Comparison of ENCODE assay signal across 1 cellular context in the genomic region with DNA sequence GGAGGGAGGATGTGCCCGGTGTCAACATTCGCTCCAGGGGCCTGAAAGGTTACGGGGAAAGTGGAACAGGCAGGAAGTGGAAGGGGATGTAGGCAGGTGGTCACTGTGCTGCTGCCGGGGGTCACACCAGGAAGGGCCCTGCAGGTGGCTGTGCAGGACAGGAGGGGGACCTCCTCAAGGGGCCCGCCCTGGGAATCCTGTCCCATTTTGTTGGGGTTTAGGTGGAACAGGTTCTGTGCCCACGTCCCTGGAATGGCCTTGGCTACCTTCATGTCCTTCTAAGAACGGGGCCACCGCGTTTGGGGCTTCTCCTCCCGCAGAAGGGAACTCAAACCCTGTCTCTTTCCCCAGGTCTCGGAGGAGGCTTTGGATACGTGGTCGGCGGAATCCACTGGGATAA.
TF ChIP-seq lines count a peak whose summit lies in the region.

No MANE protein-coding gene starts in this region.

TF ChIP-seq in H1, 55 proteins besides CTCF, POLR2A, EP300 and RAD21:
- no peak for TF ChIP-seq BACH1 (IDR thresholded peaks at IDR 0.05; ENCODE audit: low read length)
- no peak for TF ChIP-seq BCL11A (IDR thresholded peaks at IDR 0.05; ENCODE audit: low read depth in 2 of 2, low read length in 2 of 2)
- TF ChIP-seq KDM5A (IDR thresholded peaks at IDR 0.05; ENCODE audit: low read length): no peak
- no peak for TF ChIP-seq NANOG (IDR thresholded peaks at IDR 0.05; ENCODE audit: insufficient read depth, low read depth, low read length, poor library complexity, severe bottlenecking)
- no peak for TF ChIP-seq HDAC2 (IDR thresholded peaks at IDR 0.05; ENCODE audit: borderline replicate concordance in 1 of 2, low read depth in 2 of 2, low read length in 2 of 2)
- TF ChIP-seq JUND (IDR thresholded peaks at IDR 0.05; ENCODE audit: low read length): no peak
- no peak for TF ChIP-seq POLR2AphosphoS5 (IDR thresholded peaks at IDR 0.05; ENCODE audit: low read depth, low read length)
- TF ChIP-seq CBX8 (IDR thresholded peaks at IDR 0.05; ENCODE audit: borderline replicate concordance, low read depth, low read length): no peak
- TF ChIP-seq KDM1A (IDR thresholded peaks at IDR 0.05; ENCODE audit: borderline replicate concordance, low read length): no peak
- TF ChIP-seq, protein P1, sequence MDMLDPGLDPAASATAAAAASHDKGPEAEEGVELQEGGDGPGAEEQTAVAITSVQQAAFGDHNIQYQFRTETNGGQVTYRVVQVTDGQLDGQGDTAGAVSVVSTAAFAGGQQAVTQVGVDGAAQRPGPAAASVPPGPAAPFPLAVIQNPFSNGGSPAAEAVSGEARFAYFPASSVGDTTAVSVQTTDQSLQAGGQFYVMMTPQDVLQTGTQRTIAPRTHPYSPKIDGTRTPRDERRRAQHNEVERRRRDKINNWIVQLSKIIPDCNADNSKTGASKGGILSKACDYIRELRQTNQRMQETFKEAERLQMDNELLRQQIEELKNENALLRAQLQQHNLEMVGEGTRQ (IDR thresholded peaks at IDR 0.05; ENCODE audit: low read length): no peak
- no peak for TF ChIP-seq CEBPB (IDR thresholded peaks at IDR 0.05; ENCODE audit: low read depth, low read length)
- no peak for TF ChIP-seq SP2 (IDR thresholded peaks at IDR 0.05; ENCODE audit: low read length)
- no peak for TF ChIP-seq GABPA (IDR thresholded peaks at IDR 0.05; ENCODE audit: borderline replicate concordance, insufficient read depth, low read length)
- no peak for TF ChIP-seq SP1 (IDR thresholded peaks at IDR 0.05; ENCODE audit: low read depth, low read length)
- TF ChIP-seq HDAC6 (IDR thresholded peaks at IDR 0.05; ENCODE audit: low read depth, low read length): no peak
- TF ChIP-seq RNF2 (IDR thresholded peaks at IDR 0.05; ENCODE audit: borderline replicate concordance, low read depth, low read length, missing control alignments, poor library complexity, severe bottlenecking): no peak
